In the genomic region with DNA sequence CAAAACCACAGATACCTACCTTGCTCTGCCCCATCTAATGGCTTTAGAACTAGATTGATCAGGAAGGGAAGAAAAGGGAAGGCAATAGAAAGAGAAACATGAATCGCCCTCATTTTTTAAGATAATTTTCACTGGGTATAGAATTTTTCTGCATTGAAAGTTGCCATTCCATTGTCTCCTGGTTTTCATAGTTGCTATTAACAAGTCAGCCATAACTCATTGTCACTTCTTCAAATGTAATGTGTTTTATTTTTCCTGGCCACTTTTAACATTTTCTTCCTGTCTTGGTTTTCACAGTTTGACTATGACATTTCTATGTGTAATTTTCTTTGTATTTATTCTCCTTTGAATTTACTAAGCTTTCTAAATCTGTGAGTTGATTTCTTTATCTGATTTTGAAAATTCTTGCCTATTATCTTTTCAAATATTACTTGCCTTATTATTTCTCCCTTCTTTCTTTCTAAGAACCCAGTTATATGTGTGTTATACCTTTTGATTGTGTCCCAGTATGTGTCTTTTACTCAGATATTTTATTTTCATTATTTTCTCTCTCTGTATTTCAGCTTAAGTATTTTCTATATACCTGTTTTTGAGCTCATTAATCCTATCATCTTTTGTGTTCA, we compare ENCODE assay signal across 17 cellular contexts.
"Had no signal": no experiment of that assay in that cellular context is flagged by ENCODE, and none has a peak within 500 bp of the region (broad histone marks: within the 10 kb centered on the region; RNA-seq: fewer than 3 reads in every experiment).

No MANE protein-coding gene starts in this region.

- FAIRE-seq: kidney had no signal

- H3K4me3 ChIP-seq: ovary, testis, upper lobe of right lung had no signal

- H3K27ac Mint-ChIP-seq: activated CD4-positive, alpha-beta T cell treated with anti-CD3 and anti-CD28 coated beads, Interleukin-2, amount 10 ng/mL, durations not matched to agents 24 days and 14 days; activated naive CD4-positive, alpha-beta T cell treated with anti-CD3 and anti-CD28 coated beads, Interleukin-2, amount 10 ng/mL, durations not matched to agents 7 days and 5 days; activated T-helper 17 cell treated with anti-CD3 and anti-CD28 coated beads, Interleukin-2, amount 50 U/mL, for 72 hours; brain; dendritic cell treated with granulocyte-macrophage colony-stimulating factor and Interleukin-4, amounts not matched to agents 40 ng/mL and 50 ng/mL, for 4 days; stimulated activated naive CD8-positive, alpha-beta T cell treated with anti-CD3 and anti-CD28 coated beads, Interleukin-15, Interleukin-2, amounts not matched to agents 100 ng/mL and 50 ng/mL, for 24 hours had no signal

- DNase-seq: activated CD4-positive, alpha-beta T cell treated with anti-CD3 and anti-CD28 coated beads, Interleukin-2, amount 10 ng/mL, durations not matched to agents 24 days and 14 days; activated naive CD4-positive, alpha-beta T cell treated with anti-CD3 and anti-CD28 coated beads, Interleukin-2, amount 10 ng/mL, durations not matched to agents 7 days and 5 days; amniotic stem cell; kidney; left ventricle myocardium superior; ovary; stimulated activated CD4-positive, alpha-beta T cell treated with anti-CD3 and anti-CD28 coated beads, Interleukin-15, amount 100 ng/mL, for 24 hours; stimulated activated CD4-positive, alpha-beta T cell treated with anti-CD3 and anti-CD28 coated beads, Interleukin-4, amount 100 ng/mL, for 24 hours; T-helper 9 cell; testis; upper lobe of right lung had no signal

- H3K27ac ChIP-seq: ovary, testis, upper lobe of right lung had no signal

- ATAC-seq: activated T-helper 17 cell treated with anti-CD3 and anti-CD28 coated beads, Interleukin-2, amount 50 U/mL, for 72 hours; left ventricle myocardium superior; upper lobe of right lung had no signal

- H3K36me3 ChIP-seq: ovary, upper lobe of right lung had no signal

- H3K4me1 ChIP-seq: testis, upper lobe of right lung had no signal

- H3K9me3 ChIP-seq: ovary, testis had no signal

- H3K27me3 ChIP-seq: ovary, testis, upper lobe of right lung had no signal

- H3K4me3 Mint-ChIP-seq: activated CD4-positive, alpha-beta T cell treated with anti-CD3 and anti-CD28 coated beads, Interleukin-2, amount 10 ng/mL, durations not matched to agents 24 days and 14 days; activated naive CD4-positive, alpha-beta T cell treated with anti-CD3 and anti-CD28 coated beads, Interleukin-2, amount 10 ng/mL, durations not matched to agents 7 days and 5 days; activated T-helper 17 cell treated with anti-CD3 and anti-CD28 coated beads, Interleukin-2, amount 50 U/mL, for 72 hours; brain; central memory CD8-positive, alpha-beta T cell; dendritic cell treated with granulocyte-macrophage colony-stimulating factor and Interleukin-4, amounts not matched to agents 40 ng/mL and 50 ng/mL, for 4 days; neural crest cell; stimulated activated naive CD8-positive, alpha-beta T cell treated with anti-CD3 and anti-CD28 coated beads, Interleukin-15, Interleukin-2, amounts not matched to agents 100 ng/mL and 50 ng/mL, for 24 hours had no signal

- H3K4me1 Mint-ChIP-seq: activated CD4-positive, alpha-beta T cell treated with anti-CD3 and anti-CD28 coated beads, Interleukin-2, amount 10 ng/mL, durations not matched to agents 24 days and 14 days; activated naive CD4-positive, alpha-beta T cell treated with anti-CD3 and anti-CD28 coated beads, Interleukin-2, amount 10 ng/mL, durations not matched to agents 7 days and 5 days; brain; central memory CD8-positive, alpha-beta T cell; neural crest cell had no signal
